Comparison of ENCODE assay signal across 1 cellular context in the genomic region with DNA sequence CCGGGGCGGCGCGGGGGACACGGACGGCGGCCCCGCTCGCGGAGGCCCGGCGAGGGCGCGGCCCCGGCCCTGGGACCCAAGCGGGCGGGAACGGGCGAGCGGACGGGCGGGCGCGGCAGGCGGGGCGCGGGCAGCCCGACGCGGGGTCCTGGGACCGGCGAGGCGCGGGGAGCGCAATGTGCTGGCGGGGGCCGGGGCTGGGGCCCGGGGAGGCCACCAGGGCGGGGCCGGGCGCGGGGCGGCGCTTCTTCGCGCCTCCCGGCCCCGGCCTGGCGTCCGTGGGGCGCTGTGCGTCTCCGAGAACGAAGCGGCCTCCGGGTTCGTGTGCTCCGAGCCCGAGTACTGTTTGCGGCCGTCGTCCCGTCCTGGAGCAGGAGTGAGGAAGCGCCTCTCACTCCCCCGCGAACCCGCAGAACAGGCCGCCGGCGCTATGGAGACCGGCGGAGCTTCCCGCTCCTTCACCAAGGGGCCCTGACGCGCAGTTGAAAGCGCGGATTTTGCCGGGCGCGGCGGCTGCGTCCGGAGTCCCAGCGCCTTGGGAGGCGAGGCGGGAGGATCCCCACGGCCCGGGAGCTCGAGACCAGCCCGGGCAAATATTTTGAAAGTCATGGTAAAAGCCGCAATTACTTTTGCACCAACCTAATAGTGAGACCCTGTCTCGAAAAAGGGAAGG.
TF ChIP-seq lines count a peak whose summit lies in the region.

No MANE protein-coding gene starts in this region.

TF ChIP-seq in SK-N-SH, 30 proteins besides CTCF, POLR2A, EP300 and RAD21 (continued from another document):
- TF ChIP-seq TAF1 (IDR thresholded peaks at IDR 0.05; ENCODE audit: borderline replicate concordance, low read depth, low read length) (peak; percentile 88), RCOR1 (IDR thresholded peaks at IDR 0.05; ENCODE audit: low read length) (no peak)
